8 cellular contexts compared by ENCODE assay signal in genomic region chr2:11465485-11466306, GRCh38. TPM values are rescaled to one million over a fixed set of nuclear protein-coding genes. Genes with fewer than 3 reads are reported as not detected.
DNase-seq lines count a peak whose midpoint lies in the region; FAIRE-seq and TF ChIP-seq lines count a peak whose summit lies in the region.

E2F6 (minus strand) TSS chr2:11466161; CDS start chr2:11465879, 282 bp downstream.

- no peaks in the 10 kb centered on the region for H3K27me3 ChIP-seq in neutrophil

- DNase-seq in HEK293T (ENCODE audit: extremely low spot score) = peak; percentile 96
- peak; percentile 82 for DNase-seq in NCI-H1048 (lab: John Stamatoyannopoulos, UW)
- no peak for DNase-seq in SK-N-MC (ENCODE audit: low read depth, low spot score)
- peak; percentile 89 for DNase-seq in activated naive CD4-positive, alpha-beta T cell treated with anti-CD3 and anti-CD28 coated beads for 36 hours
- peak; percentile 88 for DNase-seq in foreskin melanocyte

- H3K9ac ChIP-seq in SK-N-MC (ENCODE audit: insufficient read length) = peak within 1 kb of the TSS; percentile 66

- peaks cover 15 to 16% of the 10 kb centered on the region in 2 experiments for H3K4me1 ChIP-seq in neutrophil (ENCODE audit: control insufficient read depth in 1 of 2, insufficient read depth in 1 of 2, low read depth in 1 of 2, low read length in 1 of 2)

- peak within 1 kb of the TSS; percentile 84 for H3K4me3 ChIP-seq in SK-N-MC
- H3K4me3 ChIP-seq in neutrophil (ENCODE audit: low read depth in 1 of 2, low read length in 1 of 2) = peak within 1 kb of the TSS; percentile 73 to 88

- CTCF ChIA-PET in HEK293T (lab: Yijun Ruan, JAX) = interaction anchor here (0.5 to 2.0 kb wide), 5 partner anchors 18 to 310 kb away, joined by 3 to 7 read pairs (median 5); no protein-coding TSS in a partner anchor
- CTCF ChIA-PET in activated naive CD4-positive, alpha-beta T cell treated with anti-CD3 and anti-CD28 coated beads for 36 hours (lab: Charles Lee) = interaction anchor here (1.6 to 2.2 kb wide), 3 partner anchors 13 to 333 kb away, joined by 7 to 11 read pairs (median 10); a partner anchor contains a TSS

- H3K36me3 Mint-ChIP-seq in activated naive CD4-positive, alpha-beta T cell treated with anti-CD3 and anti-CD28 coated beads for 36 hours (ENCODE audit: low read depth) = peaks cover 20% of the 10 kb centered on the region

- peak within 1 kb of the TSS; percentile 91 for H3K4me3 Mint-ChIP-seq in activated naive CD4-positive, alpha-beta T cell treated with anti-CD3 and anti-CD28 coated beads for 36 hours

- H3K9me3 ChIP-seq in SK-N-MC (ENCODE audit: low read depth, low read length) = no peaks in the 10 kb centered on the region
- H3K9me3 ChIP-seq in neutrophil = no peaks in the 10 kb centered on the region

- TF ChIP-seq CTCF in neutrophil (IDR thresholded peaks at IDR 0.05) (no peak), subcutaneous adipose tissue (IDR thresholded peaks at IDR 0.05; ENCODE audit: low read depth) (no peak)

- intact Hi-C loops in activated naive CD4-positive, alpha-beta T cell treated with anti-CD3 and anti-CD28 coated beads for 36 hours (cut with micrococcal nuclease) = loop anchor here (1.0 to 5.0 kb wide), 7 partner anchors 119 to 653 kb away; partner anchors contain the start of genes LPIN1, PDIA6 and SLC66A3

- POLR2A ChIA-PET in HEK293T (lab: Yijun Ruan, JAX) = interaction anchor here (1.2 to 1.8 kb wide), 2 partner anchors 122 to 282 kb away, joined by 3 to 4 read pairs; partner anchors contain the start of gene ROCK2

- H3K9me3 Mint-ChIP-seq in activated naive CD4-positive, alpha-beta T cell treated with anti-CD3 and anti-CD28 coated beads for 36 hours = no peaks in the 10 kb centered on the region

- FAIRE-seq in G401.6 (lab: Jason Lieb, UNC) = peak; percentile 80

- no peaks in the 10 kb centered on the region for H3K27me3 Mint-ChIP-seq in activated naive CD4-positive, alpha-beta T cell treated with anti-CD3 and anti-CD28 coated beads for 36 hours (ENCODE audit: low read depth)

- peaks cover 40% of the 10 kb centered on the region for H3K4me1 Mint-ChIP-seq in activated naive CD4-positive, alpha-beta T cell treated with anti-CD3 and anti-CD28 coated beads for 36 hours (ENCODE audit: low read depth)

- peaks cover 36% of the 10 kb centered on the region for H3K36me3 ChIP-seq in SK-N-MC (ENCODE audit: insufficient read depth, low read length)
- H3K36me3 ChIP-seq in neutrophil = no peaks in the 10 kb centered on the region

- H3K27ac ChIP-seq in SK-N-MC = peak within 1 kb of the TSS; percentile 69
- H3K27ac ChIP-seq in neutrophil = peak within 1 kb of the TSS; percentile 88

- peak within 1 kb of the TSS; percentile 83 for H3K27ac Mint-ChIP-seq in activated naive CD4-positive, alpha-beta T cell treated with anti-CD3 and anti-CD28 coated beads for 36 hours

TF ChIP-seq in HEK293T, 16 proteins besides CTCF, POLR2A, EP300 and RAD21:
- TF ChIP-seq FOXA1 (IDR thresholded peaks at IDR 0.05) (no peak), SP1 (IDR thresholded peaks at IDR 0.05) (no peak), LEF1 (IDR thresholded peaks at IDR 0.05; ENCODE audit: borderline replicate concordance) (no peak), FOXK2 (IDR thresholded peaks at IDR 0.05) (no peak), BHLHE40 (IDR thresholded peaks at IDR 0.05; ENCODE audit: borderline replicate concordance) (no peak), NFRKB (IDR thresholded peaks at IDR 0.05) (no peak), SUZ12 (IDR thresholded peaks at IDR 0.05) (no peak), ARNT (IDR thresholded peaks at IDR 0.05) (0 out of 2 replicates have a peak, but pooled peaks have one; percentile 28), ZNF384 (IDR thresholded peaks at IDR 0.05) (0 out of 2 replicates have a peak, but pooled peaks have one; percentile 10), CTBP1 (IDR thresholded peaks at IDR 0.05; ENCODE audit: borderline replicate concordance) (peak; percentile 71; the same call in 1 of the 2 replicates), ELF4 (IDR thresholded peaks at IDR 0.05) (peak; percentile 21; the same call in 1 of the 2 replicates), FOXM1 (IDR thresholded peaks at IDR 0.05; ENCODE audit: borderline replicate concordance) (peak; percentile 98), PKNOX1 (IDR thresholded peaks at IDR 0.05) (peak; percentile 56), TARDBP (IDR thresholded peaks at IDR 0.05) (peak; percentile 63), L3MBTL2 (conservative IDR thresholded peaks at IDR 0.05) (peak; percentile 100), HDGF (IDR thresholded peaks at IDR 0.05; ENCODE audit: borderline replicate concordance) (no peak)

RNA-seq across cellular contexts. Expression of gene E2F6, which starts in this region (rescaled TPM):
- 1 to 10 TPM; 8.7 to 9.4 TPM for total RNA-seq in activated naive CD4-positive, alpha-beta T cell treated with anti-CD3 and anti-CD28 coated beads for 36 hours
- 10 to 100 TPM; 17.2 to 30.2 (median 22.9) TPM for total RNA-seq in subcutaneous adipose tissue
